1 cellular context compared by ENCODE assay signal in the genomic region with DNA sequence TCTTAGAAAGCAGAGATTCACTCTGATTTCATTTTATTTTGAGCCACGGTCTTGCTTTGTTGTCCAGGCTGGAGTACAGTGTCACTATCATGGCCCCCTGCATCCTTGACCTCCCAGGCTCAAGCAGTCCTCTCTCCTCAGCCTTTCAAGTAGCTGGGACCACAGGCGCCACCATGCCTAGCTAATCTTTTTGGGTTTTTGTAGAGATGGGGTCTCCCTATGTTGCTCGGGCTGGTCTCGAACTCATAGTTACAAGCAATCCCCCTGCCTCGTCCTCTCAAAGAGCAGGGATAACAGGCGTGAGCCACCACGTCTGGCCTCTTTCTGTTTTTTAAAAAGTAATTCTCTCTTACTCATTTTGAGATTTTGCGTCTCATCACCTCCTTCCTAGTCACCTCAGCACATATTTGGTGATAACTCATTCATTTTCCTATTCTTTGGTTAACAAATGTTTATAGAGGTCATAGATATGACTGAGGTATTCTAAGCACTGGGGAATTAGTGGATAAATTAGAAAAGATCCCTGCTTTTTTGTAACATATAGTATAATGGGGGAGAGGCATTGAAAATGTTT.
TF ChIP-seq lines count a peak whose summit lies in the region.

No MANE protein-coding gene starts in this region.

TF ChIP-seq in IMR-90, 13 proteins besides CTCF, POLR2A, EP300 and RAD21:
- no peak for TF ChIP-seq FOS (IDR thresholded peaks at IDR 0.05; ENCODE audit: low read depth, low read length)
- TF ChIP-seq, protein P1, sequence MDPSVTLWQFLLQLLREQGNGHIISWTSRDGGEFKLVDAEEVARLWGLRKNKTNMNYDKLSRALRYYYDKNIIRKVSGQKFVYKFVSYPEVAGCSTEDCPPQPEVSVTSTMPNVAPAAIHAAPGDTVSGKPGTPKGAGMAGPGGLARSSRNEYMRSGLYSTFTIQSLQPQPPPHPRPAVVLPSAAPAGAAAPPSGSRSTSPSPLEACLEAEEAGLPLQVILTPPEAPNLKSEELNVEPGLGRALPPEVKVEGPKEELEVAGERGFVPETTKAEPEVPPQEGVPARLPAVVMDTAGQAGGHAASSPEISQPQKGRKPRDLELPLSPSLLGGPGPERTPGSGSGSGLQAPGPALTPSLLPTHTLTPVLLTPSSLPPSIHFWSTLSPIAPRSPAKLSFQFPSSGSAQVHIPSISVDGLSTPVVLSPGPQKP (IDR thresholded peaks at IDR 0.05; ENCODE audit: borderline replicate concordance, low read depth, low read length) = no peak
- TF ChIP-seq BHLHE40 (IDR thresholded peaks at IDR 0.05; ENCODE audit: low read depth, low read length) = no peak
- TF ChIP-seq MAFK (IDR thresholded peaks at IDR 0.05; ENCODE audit: low read depth, low read length) = no peak
- no peak for TF ChIP-seq SMC3 (IDR thresholded peaks at IDR 0.05; ENCODE audit: low read depth, low read length)
- no peak for TF ChIP-seq MAZ (IDR thresholded peaks at IDR 0.05; ENCODE audit: borderline replicate concordance, low read depth, low read length)
- TF ChIP-seq RFX5 (IDR thresholded peaks at IDR 0.05; ENCODE audit: low read depth, low read length) = no peak
- no peak for TF ChIP-seq CEBPB (IDR thresholded peaks at IDR 0.05; ENCODE audit: low read depth, low read length)
- TF ChIP-seq CHD1 (IDR thresholded peaks at IDR 0.05; ENCODE audit: low read depth, low read length) = no peak
- TF ChIP-seq NFE2L2 (IDR thresholded peaks at IDR 0.05; ENCODE audit: low read depth, low read length) = no peak
- TF ChIP-seq, protein P2, sequence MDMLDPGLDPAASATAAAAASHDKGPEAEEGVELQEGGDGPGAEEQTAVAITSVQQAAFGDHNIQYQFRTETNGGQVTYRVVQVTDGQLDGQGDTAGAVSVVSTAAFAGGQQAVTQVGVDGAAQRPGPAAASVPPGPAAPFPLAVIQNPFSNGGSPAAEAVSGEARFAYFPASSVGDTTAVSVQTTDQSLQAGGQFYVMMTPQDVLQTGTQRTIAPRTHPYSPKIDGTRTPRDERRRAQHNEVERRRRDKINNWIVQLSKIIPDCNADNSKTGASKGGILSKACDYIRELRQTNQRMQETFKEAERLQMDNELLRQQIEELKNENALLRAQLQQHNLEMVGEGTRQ (IDR thresholded peaks at IDR 0.05; ENCODE audit: low read depth, low read length) = no peak
- TF ChIP-seq RCOR1 (IDR thresholded peaks at IDR 0.05; ENCODE audit: insufficient replicate concordance, low read length) = no peak
